ENCODE assay signal across 22 cellular contexts in genomic region chr12:31845613-31846321, GRCh38.
DNase-seq lines count a peak whose midpoint lies in the region; ATAC-seq and TF ChIP-seq lines count a peak whose summit lies in the region.
"Had no signal": no experiment of that assay in that cellular context is flagged by ENCODE, and none has a peak within 500 bp of the region (broad histone marks: within the 10 kb centered on the region; RNA-seq: fewer than 3 reads in every experiment).

No MANE protein-coding gene starts in this region.

- peaks cover 23% of the 10 kb centered on the region for H3K36me3 ChIP-seq in GM23338 (ENCODE audit: insufficient read depth)
- no peaks in the 10 kb centered on the region for H3K36me3 ChIP-seq in mesendoderm (ENCODE audit: control insufficient read depth, insufficient read depth, low read length)
- no peaks in the 10 kb centered on the region for H3K36me3 ChIP-seq in colonic mucosa
- H3K36me3 ChIP-seq: BLaER1 had no signal

- DNase-seq in GM23338 (ENCODE audit: low spot score), result no peak
- peak; percentile 15 for DNase-seq in fibroblast of pulmonary artery (ENCODE audit: low read depth)
- DNase-seq in mesendoderm, result peak; percentile 22
- DNase-seq in OCI-M2 (lab: John Stamatoyannopoulos, UW; ENCODE audit: unreplicated experiment), result no peak
- DNase-seq in colonic mucosa, result no peak
- DNase-seq in cerebellar nuclear complex (lab: John Stamatoyannopoulos, UW), result no peak
- no peak for DNase-seq in omental fat pad (ENCODE audit: low spot score)
- DNase-seq: ACHN; CD8-positive, alpha-beta memory T cell; GDM1; GOT3; HCEC 1CT; Karpas-422; MV-4-11; NCI-H1694; NCI-H2081; NCI-H446; NCI-H526; OCI-M1; Right ventricle myocardium superior had no signal

- intact Hi-C loops in colonic mucosa (cut with DNase I), result no loop called here

- no peaks in the 10 kb centered on the region for H3K4me1 Mint-ChIP-seq in GM23338

- no peak overlapping the region for H3K4me2 ChIP-seq in GM23338
- no peak overlapping the region for H3K4me2 ChIP-seq in mesendoderm (ENCODE audit: low read length)

- no peak overlapping the region for H3K18ac ChIP-seq in mesendoderm (ENCODE audit: low read length)

- peak overlapping the region; percentile 25; the same call in 1 of the 2 replicates for H2AFZ ChIP-seq in GM23338

- H3K9me2 ChIP-seq in GM23338 (ENCODE audit: insufficient read depth), result 0 out of 2 replicates have a peak, but pooled peaks cover 5% of the 10 kb centered on the region

- H2AK5ac ChIP-seq in mesendoderm (ENCODE audit: low read length), result no peak overlapping the region

- peaks cover 4% of the 10 kb centered on the region for H3K9me3 ChIP-seq in colonic mucosa

- H2BK15ac ChIP-seq in mesendoderm (replicated peaks; ENCODE audit: low read depth), result no peak overlapping the region

- TF ChIP-seq CTCF in GM23338 (conservative IDR thresholded peaks at IDR 0.05; ENCODE audit: low read depth in 2 of 2) (no peak), fibroblast of pulmonary artery (IDR thresholded peaks at IDR 0.05; ENCODE audit: low read length, missing control alignments) (no peak), colonic mucosa (IDR thresholded peaks at IDR 0.05) (no peak), omental fat pad (IDR thresholded peaks at IDR 0.05) (no peak)

- no peaks in the 10 kb centered on the region; the same call in 1 of the 2 replicates for H3F3A ChIP-seq in GM23338 (replicated peaks; ENCODE audit: low read depth)

- no peak overlapping the region for H3K9ac ChIP-seq in mesendoderm (ENCODE audit: low read length)
- H3K9ac ChIP-seq in colonic mucosa (ENCODE audit: low read depth in 2 of 2, low read length in 2 of 2), result no peak overlapping the region
- H3K9ac ChIP-seq: BLaER1 had no signal

- H3K27me3 ChIP-seq in GM23338 (ENCODE audit: insufficient read depth), result no peaks in the 10 kb centered on the region
- H3K27me3 ChIP-seq in mesendoderm (ENCODE audit: insufficient read depth, low read length, poor library complexity), result no peaks in the 10 kb centered on the region
- no peaks in the 10 kb centered on the region for H3K27me3 ChIP-seq in colonic mucosa
- H3K27me3 ChIP-seq: BLaER1 had no signal

- H3K79me1 ChIP-seq in mesendoderm (ENCODE audit: low read length), result no peaks in the 10 kb centered on the region

- H3K23ac ChIP-seq in mesendoderm (ENCODE audit: low read length), result no peak overlapping the region

- H3K27ac ChIP-seq in GM23338 (ENCODE audit: low read depth) (no peak overlapping the region), mesendoderm (ENCODE audit: low read depth, low read length) (no peak overlapping the region), colonic mucosa (no peak overlapping the region)
- H3K27ac ChIP-seq: BLaER1 had no signal

- no peak overlapping the region for H3K27ac Mint-ChIP-seq in GM23338
- H3K27ac Mint-ChIP-seq: CD8-positive, alpha-beta memory T cell had no signal

- H3K4ac ChIP-seq in mesendoderm (ENCODE audit: low read depth, low read length), result no peak overlapping the region

- peaks cover 74% of the 10 kb centered on the region for H3K9me3 Mint-ChIP-seq in GM23338

- H3K79me2 ChIP-seq in GM23338 (replicated peaks; ENCODE audit: insufficient read depth) (no peaks in the 10 kb centered on the region), mesendoderm (ENCODE audit: control insufficient read depth, insufficient read depth, low read length) (no peaks in the 10 kb centered on the region)

- ATAC-seq in GM23338, result no peak
- no peak for ATAC-seq in omental fat pad (ENCODE audit: low FRiP score)

- H2BK120ac ChIP-seq in mesendoderm (ENCODE audit: low read depth, low read length), result no peak overlapping the region

- H3K4me3 Mint-ChIP-seq in GM23338, result no peak overlapping the region
- H3K4me3 Mint-ChIP-seq: CD8-positive, alpha-beta memory T cell had no signal

- peaks cover 8% of the 10 kb centered on the region for H3K27me3 Mint-ChIP-seq in GM23338 (ENCODE audit: insufficient read depth, low read depth, poor library complexity)
- H3K27me3 Mint-ChIP-seq: CD8-positive, alpha-beta memory T cell; IgD-negative memory B cell had no signal

- H3K4me3 ChIP-seq in GM23338, result no peak overlapping the region
- no peak overlapping the region for H3K4me3 ChIP-seq in fibroblast of pulmonary artery (replicated peaks; ENCODE audit: low read depth, low read length)
- no peak overlapping the region for H3K4me3 ChIP-seq in mesendoderm (ENCODE audit: low read length)
- H3K4me3 ChIP-seq in colonic mucosa, result no peak overlapping the region
- H3K4me3 ChIP-seq: BLaER1 had no signal

- H4K5ac ChIP-seq in mesendoderm (ENCODE audit: low read length), result no peak overlapping the region

- H4K8ac ChIP-seq in mesendoderm (ENCODE audit: low read depth, low read length), result no peak overlapping the region

- H4K20me1 ChIP-seq in GM23338 (replicated peaks; ENCODE audit: insufficient read depth), result no peaks in the 10 kb centered on the region
- H4K20me1 ChIP-seq: BLaER1 had no signal

- no peak overlapping the region for H3K56ac ChIP-seq in mesendoderm (ENCODE audit: low read length)

- no peaks in the 10 kb centered on the region for H3K4me1 ChIP-seq in GM23338 (ENCODE audit: insufficient read depth)
- no peaks in the 10 kb centered on the region for H3K4me1 ChIP-seq in mesendoderm (ENCODE audit: control insufficient read depth, low read depth, low read length)
- H3K4me1 ChIP-seq in colonic mucosa, result no peaks in the 10 kb centered on the region

- no peak overlapping the region for H2BK5ac ChIP-seq in mesendoderm (ENCODE audit: low read length)

- WGBS in mesendoderm (ENCODE audit: extremely low coverage, insufficient coverage, low lambda C conversion rate), result no CpG with 5 or more reads among the region's 6 CpGs

- H3K36me3 Mint-ChIP-seq in GM23338 (ENCODE audit: low read depth), result peaks cover 38% of the 10 kb centered on the region

TF ChIP-seq in GM23338, 12 proteins besides CTCF, POLR2A, EP300 and RAD21 (continues in another document):
- no peak for TF ChIP-seq JUNB (IDR thresholded peaks at IDR 0.05; ENCODE audit: unreplicated experiment)
- no peak for TF ChIP-seq NANOG (IDR thresholded peaks at IDR 0.05; ENCODE audit: borderline replicate concordance)
- no peak for TF ChIP-seq EZH2phosphoT487 (IDR thresholded peaks at IDR 0.05; ENCODE audit: unreplicated experiment)
- no peak for TF ChIP-seq EZH2 (IDR thresholded peaks at IDR 0.05; ENCODE audit: low read depth, unreplicated experiment)
- TF ChIP-seq POLR2AphosphoS5 (IDR thresholded peaks at IDR 0.05; ENCODE audit: low read depth), result no peak
- TF ChIP-seq ETS1 (IDR thresholded peaks at IDR 0.05), result no peak
- TF ChIP-seq REST (IDR thresholded peaks at IDR 0.05; ENCODE audit: unreplicated experiment), result no peak
- no peak for TF ChIP-seq ZNF331 (CRISPR knock-in tag; IDR thresholded peaks at IDR 0.05; ENCODE audit: low read depth)
- TF ChIP-seq CREB1 (CRISPR knock-in tag; IDR thresholded peaks at IDR 0.05; ENCODE audit: low read depth), result no peak
- TF ChIP-seq ZNF114 (CRISPR knock-in tag; IDR thresholded peaks at IDR 0.05), result no peak
- no peak for TF ChIP-seq STAT1 (IDR thresholded peaks at IDR 0.05; ENCODE audit: unreplicated experiment)

Comparison
In these comparisons a context has a peak if more than half of its experiments do, and no peak if none do; other contexts are left out.
1. DNase-seq: peak in fibroblast of pulmonary artery (single experiment) and mesendoderm (single experiment); none in GM23338 (single experiment), OCI-M2 (single experiment), colonic mucosa (single experiment), cerebellar nuclear complex (0 of 2) and omental fat pad (single experiment).